ENCODE assay signal across 18 cellular contexts in the genomic region with DNA sequence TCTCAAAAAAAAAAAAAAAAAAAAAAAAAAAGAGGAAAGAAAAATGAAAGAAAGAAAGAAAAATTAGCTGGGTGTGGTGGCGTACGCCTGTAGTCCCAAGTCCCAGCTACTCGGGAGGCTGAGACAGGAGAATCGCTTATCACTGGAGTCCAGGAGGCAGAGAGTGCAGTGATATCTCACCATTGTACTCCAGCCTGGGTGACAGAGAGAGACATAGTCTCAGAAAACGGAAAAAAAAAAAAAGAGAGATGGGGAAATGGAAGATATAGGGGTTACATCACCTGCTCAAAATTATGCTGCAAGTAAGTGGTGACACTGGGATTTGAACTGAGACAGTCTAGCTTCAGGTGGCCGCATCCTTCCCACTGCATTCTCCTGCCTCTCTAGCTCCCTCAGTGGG.
A peak's percentile ranks its signal among the peaks of the same experiment; 100 is the strongest.
DNase-seq lines count a peak whose midpoint lies in the region; ATAC-seq, FAIRE-seq and TF ChIP-seq lines count a peak whose summit lies in the region.
"Had no signal": no experiment of that assay in that cellular context is flagged by ENCODE, and none has a peak within 500 bp of the region (broad histone marks: within the 10 kb centered on the region; RNA-seq: fewer than 3 reads in every experiment).

No MANE protein-coding gene starts in this region.

- H3K23ac ChIP-seq in H1 (ENCODE audit: insufficient read length), result no peak overlapping the region

- BruUV-seq in Panc1 (replicated peaks; lab: Mats Ljungman, UMichigan), result no TSS peak

- TF ChIP-seq CTCF in Panc1 (IDR thresholded peaks at IDR 0.05) (no peak), WERI-Rb-1 (IDR thresholded peaks at IDR 0.05; ENCODE audit: low read depth, low read length) (peak; percentile 12; the same call in 1 of the 2 replicates), H1 (IDR thresholded peaks at IDR 0.05; ENCODE audit: control extremely low read depth in 1 of 3, insufficient read depth in 1 of 3, low read depth in 1 of 3, low read length in 3 of 3) (no peak), nephron progenitor cell (IDR thresholded peaks at IDR 0.05) (no peak), natural killer cell (IDR thresholded peaks at IDR 0.05) (no peak), chondrocyte (IDR thresholded peaks at IDR 0.05) (no peak)

- no peak for TF ChIP-seq POLR2A in H1 (IDR thresholded peaks at IDR 0.05; ENCODE audit: control extremely low read depth in 1 of 2, low read depth in 2 of 2, low read length in 2 of 2)

- intact Hi-C loops in activated CD4-positive, alpha-beta memory T cell treated with anti-CD3 and anti-CD28 coated beads for 36 hours (cut with micrococcal nuclease), result no loop called here
- intact Hi-C loops in Panc1 (cut with micrococcal nuclease; ENCODE audit: unreplicated experiment) (no loop called here), natural killer cell (cut with micrococcal nuclease) (loop anchor here (10.0 kb wide), 1 partner anchor 52 kb away; no protein-coding TSS in a partner anchor)

- in situ Hi-C loops in Panc1 (cut with HindIII; ENCODE audit: low pct_unique_long_range_greater_than_20kb, low sequenced_read_pairs), result no loop called here

- H3K9ac ChIP-seq in H1 (replicated peaks in 1 of 4; ENCODE audit: extremely low read depth in 1 of 4, low read depth in 3 of 4, low read length in 3 of 4), result no peak overlapping the region
- H3K9ac ChIP-seq: BLaER1 had no signal

- no peaks in the 10 kb centered on the region for H3K79me1 ChIP-seq in H1 (ENCODE audit: low read depth, low read length)

- H3K36me3 ChIP-seq in Panc1 (ENCODE audit: control insufficient read depth, insufficient read depth, low read length), result no peaks in the 10 kb centered on the region
- H3K36me3 ChIP-seq in WERI-Rb-1, result no peaks in the 10 kb centered on the region
- no peaks in the 10 kb centered on the region for H3K36me3 ChIP-seq in H1 (ENCODE audit: control insufficient read depth in 2 of 4, insufficient read depth in 4 of 4, low read length in 3 of 4)
- H3K36me3 ChIP-seq: BLaER1 had no signal

- H4K8ac ChIP-seq in H1 (ENCODE audit: extremely low read depth, insufficient read depth, low read length), result no peak overlapping the region

- POLR2A ChIA-PET in activated CD4-positive, alpha-beta memory T cell treated with anti-CD3 and anti-CD28 coated beads for 36 hours (lab: Charles Lee), result no interaction called here
- POLR2A ChIA-PET in activated CD4-positive, alpha-beta memory T cell treated with anti-CD3 and anti-CD28 coated beads, Interleukin-2, amount 10 ng/mL, durations not matched to agents 7 days and 5 days (lab: Charles Lee), result interaction anchor here (1.0 kb wide), 1 partner anchor 36 kb away, joined by 3 read pairs; no protein-coding TSS in a partner anchor
- POLR2A ChIA-PET in Panc1 (lab: Charles Lee) (interaction anchor here (0.7 kb wide), 1 partner anchor 284 kb away, joined by 7 read pairs; no protein-coding TSS in a partner anchor), H1 (lab: Charles Lee; ENCODE audit: partially characterized antibody) (interaction anchor here (0.9 kb wide), 1 partner anchor 31 kb away, joined by 4 read pairs; no protein-coding TSS in a partner anchor)

- no peak for DNase-seq in activated CD4-positive, alpha-beta memory T cell treated with anti-CD3 and anti-CD28 coated beads for 36 hours
- DNase-seq in activated CD4-positive, alpha-beta memory T cell treated with anti-CD3 and anti-CD28 coated beads, Interleukin-2, amount 10 ng/mL, durations not matched to agents 7 days and 5 days, result no peak
- DNase-seq in Panc1 (ENCODE audit: low read depth, low spot score), result no peak
- DNase-seq in WERI-Rb-1, result no peak
- DNase-seq in H1 (ENCODE audit: low read depth in 1 of 2, low spot score in 2 of 2), result no peak
- no peak for DNase-seq in nephron progenitor cell
- no peak for DNase-seq in natural killer cell
- DNase-seq in chondrocyte (ENCODE audit: low spot score), result no peak
- DNase-seq: Calu3; CD4-positive, alpha-beta memory T cell; DMS79 treated with DMSO at 0.1 percent for 48 hours; GF-D8; GOT3; HCEC 1CT had no signal

- peak overlapping the region; percentile 69; the same call in 1 of the 2 replicates for H3K27ac ChIP-seq in Panc1 (ENCODE audit: low read length)
- H3K27ac ChIP-seq in WERI-Rb-1, result no peak overlapping the region
- H3K27ac ChIP-seq in H1 (ENCODE audit: low read depth, low read length), result no peak overlapping the region
- H3K27ac ChIP-seq: 22Rv1, BLaER1 had no signal

- H3K4me1 ChIP-seq in Panc1 (ENCODE audit: control insufficient read depth, insufficient read depth, low read length) (peaks cover 26% of the 10 kb centered on the region), H1 (replicated peaks in 1 of 4; ENCODE audit: control insufficient read depth in 3 of 4, insufficient read depth in 4 of 4, low read length in 3 of 4) (peaks cover 8 to 36% (median 23%) of the 10 kb centered on the region in 4 experiments)

- no peak overlapping the region for H3K56ac ChIP-seq in H1 (replicated peaks; ENCODE audit: insufficient read length, low read depth, low read length)

- no peaks in the 10 kb centered on the region for H3K79me2 ChIP-seq in H1 (ENCODE audit: control insufficient read depth in 1 of 2, insufficient read depth in 2 of 2, low read length in 2 of 2)

- no peak for TF ChIP-seq EP300 in H1 (IDR thresholded peaks at IDR 0.05; ENCODE audit: borderline replicate concordance in 1 of 2, low read depth in 2 of 2, low read length in 2 of 2)

- H4K91ac ChIP-seq in H1 (replicated peaks; ENCODE audit: insufficient read length, low read length), result peak overlapping the region; percentile 89

- peaks cover 41% of the 10 kb centered on the region for H3K4me1 Mint-ChIP-seq in activated CD4-positive, alpha-beta memory T cell treated with anti-CD3 and anti-CD28 coated beads for 36 hours (ENCODE audit: low read depth)
- H3K4me1 Mint-ChIP-seq in activated CD4-positive, alpha-beta memory T cell treated with anti-CD3 and anti-CD28 coated beads, Interleukin-2, amount 10 ng/mL, durations not matched to agents 7 days and 5 days, result peaks cover 36% of the 10 kb centered on the region
- peaks cover 64% of the 10 kb centered on the region for H3K4me1 Mint-ChIP-seq in nephron progenitor cell
- H3K4me1 Mint-ChIP-seq in natural killer cell, result peaks cover 50 to 60% of the 10 kb centered on the region in 2 donors
- H3K4me1 Mint-ChIP-seq in chondrocyte (ENCODE audit: low read depth), result peaks cover 11% of the 10 kb centered on the region

- peak overlapping the region; percentile 13 for H3K27ac Mint-ChIP-seq in activated CD4-positive, alpha-beta memory T cell treated with anti-CD3 and anti-CD28 coated beads for 36 hours
- H3K27ac Mint-ChIP-seq in activated CD4-positive, alpha-beta memory T cell treated with anti-CD3 and anti-CD28 coated beads, Interleukin-2, amount 10 ng/mL, durations not matched to agents 7 days and 5 days, result no peak overlapping the region
- H3K27ac Mint-ChIP-seq in nephron progenitor cell, result no peak overlapping the region
- H3K27ac Mint-ChIP-seq in natural killer cell, result no peak overlapping the region
- H3K27ac Mint-ChIP-seq in chondrocyte (ENCODE audit: unreplicated experiment), result no peak overlapping the region
- H3K27ac Mint-ChIP-seq: CD14-positive monocyte had no signal

- H3K9me3 ChIP-seq in Panc1 (ENCODE audit: control insufficient read depth, insufficient read depth, low read depth, low read length) (no peaks in the 10 kb centered on the region), WERI-Rb-1 (ENCODE audit: severe bottlenecking) (no peaks in the 10 kb centered on the region), H1 (ENCODE audit: insufficient read depth in 2 of 2, low read depth in 1 of 2, low read length in 1 of 2) (no peaks in the 10 kb centered on the region)
- H3K9me3 ChIP-seq: A549, BLaER1 had no signal

- no peak overlapping the region for H3K4me2 ChIP-seq in H1 (ENCODE audit: insufficient read depth in 1 of 2, low read depth in 2 of 2, low read length in 2 of 2)
- H3K4me2 ChIP-seq: A549, BLaER1 had no signal

- CTCF ChIA-PET in activated CD4-positive, alpha-beta memory T cell treated with anti-CD3 and anti-CD28 coated beads for 36 hours (lab: Charles Lee), result interaction anchor here (0.7 kb wide), 1 partner anchor 31 kb away, joined by 4 read pairs; no protein-coding TSS in a partner anchor
- CTCF ChIA-PET in activated CD4-positive, alpha-beta memory T cell treated with anti-CD3 and anti-CD28 coated beads, Interleukin-2, amount 10 ng/mL, durations not matched to agents 7 days and 5 days (lab: Charles Lee), result no interaction called here
- CTCF ChIA-PET in Panc1 (lab: Charles Lee) (interaction anchor here (0.6 to 0.7 kb wide), 2 partner anchors 19 to 52 kb away, joined by 3 to 9 read pairs; no protein-coding TSS in a partner anchor), H1 (lab: Charles Lee; ENCODE audit: partially characterized antibody) (interaction anchor here (1.0 to 10.4 kb wide), 13 partner anchors 12 to 121 kb away, joined by 3 to 151 read pairs (median 4); no protein-coding TSS in a partner anchor)

- no peak overlapping the region for H3K18ac ChIP-seq in H1 (ENCODE audit: extremely low read depth, low read length)

- H3K4me3 ChIP-seq in Panc1 (ENCODE audit: low read depth in 2 of 2, low read length in 2 of 2) (no peak overlapping the region), WERI-Rb-1 (ENCODE audit: low read depth, low read length) (no peak overlapping the region), H1 (ENCODE audit: extremely low read depth in 1 of 4, insufficient read depth in 2 of 4, low read depth in 3 of 4, low read length in 4 of 4) (no peak overlapping the region)
- H3K4me3 ChIP-seq: A549, BLaER1 had no signal

- H4K20me1 ChIP-seq in H1 (replicated peaks in 1 of 2; ENCODE audit: control insufficient read depth in 1 of 2, insufficient read depth in 2 of 2, low read length in 2 of 2), result no peaks in the 10 kb centered on the region

- H2BK20ac ChIP-seq in H1 (ENCODE audit: low read length), result peak overlapping the region; percentile 78; the same call in 1 of the 2 replicates

- peaks cover 3% of the 10 kb centered on the region for H3K27me3 Mint-ChIP-seq in activated CD4-positive, alpha-beta memory T cell treated with anti-CD3 and anti-CD28 coated beads for 36 hours
- H3K27me3 Mint-ChIP-seq in activated CD4-positive, alpha-beta memory T cell treated with anti-CD3 and anti-CD28 coated beads, Interleukin-2, amount 10 ng/mL, durations not matched to agents 7 days and 5 days, result peaks cover 55% of the 10 kb centered on the region
- H3K27me3 Mint-ChIP-seq in nephron progenitor cell (ENCODE audit: low read depth, poor library complexity) (peaks cover 44% of the 10 kb centered on the region), natural killer cell (ENCODE audit: low read depth in 2 of 2) (peaks cover 7 to 19% of the 10 kb centered on the region in 2 donors), chondrocyte (ENCODE audit: low read depth) (no peaks in the 10 kb centered on the region)
- H3K27me3 Mint-ChIP-seq: CD4-positive, alpha-beta memory T cell had no signal

- no peaks in the 10 kb centered on the region for H3K9me3 Mint-ChIP-seq in activated CD4-positive, alpha-beta memory T cell treated with anti-CD3 and anti-CD28 coated beads for 36 hours
- no peaks in the 10 kb centered on the region for H3K9me3 Mint-ChIP-seq in activated CD4-positive, alpha-beta memory T cell treated with anti-CD3 and anti-CD28 coated beads, Interleukin-2, amount 10 ng/mL, durations not matched to agents 7 days and 5 days
- no peaks in the 10 kb centered on the region for H3K9me3 Mint-ChIP-seq in nephron progenitor cell
- no peaks in the 10 kb centered on the region for H3K9me3 Mint-ChIP-seq in natural killer cell
- no peaks in the 10 kb centered on the region for H3K9me3 Mint-ChIP-seq in chondrocyte (ENCODE audit: low read depth)
- H3K9me3 Mint-ChIP-seq: CD14-positive monocyte; CD4-positive, alpha-beta memory T cell had no signal

- H2AFZ ChIP-seq in H1 (ENCODE audit: low read length), result no peak overlapping the region

- no peak for ATAC-seq in Panc1
- no peak for ATAC-seq in natural killer cell
- ATAC-seq: A549 had no signal

- peak overlapping the region; percentile 26; the same call in 1 of the 2 replicates for H2BK5ac ChIP-seq in H1 (ENCODE audit: low read depth, low read length)

- H2BK15ac ChIP-seq in H1 (ENCODE audit: low read length), result 0 out of 2 replicates have a peak overlapping the region, but pooled peaks have one; percentile 68

- no peaks in the 10 kb centered on the region for H3K27me3 ChIP-seq in Panc1 (ENCODE audit: control insufficient read depth, insufficient read depth, low read length)
- H3K27me3 ChIP-seq in WERI-Rb-1 (ENCODE audit: insufficient read depth, low read depth, severe bottlenecking), result no peaks in the 10 kb centered on the region
- no peaks in the 10 kb centered on the region for H3K27me3 ChIP-seq in H1 (replicated peaks in 1 of 4; ENCODE audit: control insufficient read depth in 3 of 4, extremely low read depth in 1 of 4, insufficient read depth in 3 of 4, low read length in 3 of 4)
- H3K27me3 ChIP-seq: BLaER1 had no signal

- TF ChIP-seq RAD21 in H1 (IDR thresholded peaks at IDR 0.05 in 1 of 2, conservative IDR thresholded peaks at IDR 0.05 in 1 of 2; ENCODE audit: low read depth in 2 of 2, low read length in 2 of 2), result no peak; a peak in 2 of 4 replicates

- no peak overlapping the region for H3K4ac ChIP-seq in H1 (replicated peaks; ENCODE audit: insufficient read length, low read depth, low read length)

- no peak overlapping the region for H4K5ac ChIP-seq in H1 (ENCODE audit: insufficient read length, low read depth, low read length)

- FAIRE-seq in H1 (lab: Jason Lieb, UNC), result no peak
- FAIRE-seq: A549 had no signal

- no peak overlapping the region for H3K14ac ChIP-seq in H1 (ENCODE audit: insufficient read length)

- H2AK5ac ChIP-seq in H1 (ENCODE audit: low read depth, low read length), result no peak overlapping the region

- peak overlapping the region; percentile 53; the same call in 1 of the 2 replicates for H2BK12ac ChIP-seq in H1 (ENCODE audit: low read depth, low read length)

- 92% methylated on average over 4 of the region's 6 CpGs; no CpG with 5 or more reads in 1 of the 2 experiments for WGBS in H1 (ENCODE audit: extremely low coverage in 1 of 2, insufficient coverage in 1 of 2, insufficient read length in 1 of 2, insufficient replicate concordance in 2 of 2, low coverage in 1 of 2, low lambda C conversion rate in 2 of 2, missing lambda C conversion rate in 1 of 2), 2 experiments

- no peaks in the 10 kb centered on the region for H3K36me3 Mint-ChIP-seq in activated CD4-positive, alpha-beta memory T cell treated with anti-CD3 and anti-CD28 coated beads for 36 hours
- no peaks in the 10 kb centered on the region for H3K36me3 Mint-ChIP-seq in activated CD4-positive, alpha-beta memory T cell treated with anti-CD3 and anti-CD28 coated beads, Interleukin-2, amount 10 ng/mL, durations not matched to agents 7 days and 5 days (ENCODE audit: low read depth)
- H3K36me3 Mint-ChIP-seq in nephron progenitor cell (ENCODE audit: low read depth) (no peaks in the 10 kb centered on the region), natural killer cell (no peaks in the 10 kb centered on the region), chondrocyte (ENCODE audit: low read depth) (no peaks in the 10 kb centered on the region)
- H3K36me3 Mint-ChIP-seq: CD14-positive monocyte; CD4-positive, alpha-beta memory T cell had no signal

- H3K4me3 Mint-ChIP-seq in activated CD4-positive, alpha-beta memory T cell treated with anti-CD3 and anti-CD28 coated beads for 36 hours, result no peak overlapping the region
- H3K4me3 Mint-ChIP-seq in activated CD4-positive, alpha-beta memory T cell treated with anti-CD3 and anti-CD28 coated beads, Interleukin-2, amount 10 ng/mL, durations not matched to agents 7 days and 5 days, result no peak overlapping the region
- H3K4me3 Mint-ChIP-seq in nephron progenitor cell (no peak overlapping the region), natural killer cell (no peak overlapping the region), chondrocyte (ENCODE audit: unreplicated experiment) (no peak overlapping the region)
- H3K4me3 Mint-ChIP-seq: CD14-positive monocyte; CD4-positive, alpha-beta memory T cell had no signal

- no peak overlapping the region for H2BK120ac ChIP-seq in H1 (replicated peaks; ENCODE audit: low read depth, low read length)

- no peaks in the 10 kb centered on the region; the same call in 1 of the 2 replicates for H3K23me2 ChIP-seq in H1 (ENCODE audit: low read depth, low read length)
